In genomic region chr17:50629902-50630301, GRCh38 we compare ENCODE assay signal across 9 cellular contexts. TPM values are rescaled to one million over a fixed set of nuclear protein-coding genes. Genes with fewer than 3 reads are reported as not detected.
"Had no signal": no experiment of that assay in that cellular context is flagged by ENCODE, and none has a peak within 500 bp of the region (broad histone marks: within the 10 kb centered on the region; RNA-seq: fewer than 3 reads in every experiment).

No MANE protein-coding gene starts in this region.

- H3K27ac Mint-ChIP-seq: activated CD4-positive, alpha-beta memory T cell treated with anti-CD3 and anti-CD28 coated beads for 36 hours; activated naive CD4-positive, alpha-beta T cell treated with anti-CD3 and anti-CD28 coated beads, Interleukin-2, amount 10 ng/mL, durations not matched to agents 7 days and 5 days had no signal

- H3K27me3 ChIP-seq: thyroid gland had no signal

- H3K4me3 Mint-ChIP-seq: activated CD4-positive, alpha-beta memory T cell treated with anti-CD3 and anti-CD28 coated beads for 36 hours; activated naive CD4-positive, alpha-beta T cell treated with anti-CD3 and anti-CD28 coated beads, Interleukin-2, amount 10 ng/mL, durations not matched to agents 7 days and 5 days; nephron had no signal

- H3K9me3 ChIP-seq: heart right ventricle, left lung, thyroid gland had no signal

- H3K36me3 ChIP-seq: heart right ventricle, left lung, thyroid gland had no signal

- H3K27ac ChIP-seq: epithelial cell of prostate, heart right ventricle, left lung had no signal

- DNase-seq: cortex of kidney had no signal

- H3K36me3 Mint-ChIP-seq: activated CD4-positive, alpha-beta memory T cell treated with anti-CD3 and anti-CD28 coated beads for 36 hours; activated naive CD4-positive, alpha-beta T cell treated with anti-CD3 and anti-CD28 coated beads, Interleukin-2, amount 10 ng/mL, durations not matched to agents 7 days and 5 days had no signal

- H3K4me3 ChIP-seq: heart right ventricle, left lung, lung, thyroid gland had no signal

RNA-seq across cellular contexts. Expression of gene ABCC3, which starts 4.8 kb away (rescaled TPM):
- total RNA-seq: activated CD4-positive, alpha-beta memory T cell treated with anti-CD3 and anti-CD28 coated beads for 36 hours had no signal
